ENCODE assay signal across 20 cellular contexts in the genomic region with DNA sequence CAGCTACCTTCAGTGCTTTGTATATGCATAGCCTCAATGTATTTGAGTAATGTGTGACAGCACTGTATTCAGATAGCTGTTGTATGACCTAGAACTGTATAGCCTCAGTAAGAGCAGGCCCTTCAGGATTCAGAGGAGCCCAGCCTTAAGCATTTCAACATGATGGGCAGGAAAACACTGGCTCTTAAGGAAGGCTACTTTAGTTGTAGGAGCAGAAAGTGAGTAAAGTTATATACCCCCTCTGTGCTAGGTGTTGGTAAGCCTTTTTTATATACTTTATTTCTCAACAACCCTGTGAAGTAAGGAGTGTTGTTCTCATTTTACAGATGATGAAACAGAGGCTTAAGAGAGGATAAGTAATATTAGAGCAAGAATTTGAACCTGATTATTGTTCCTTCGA. TPM values are rescaled to one million over a fixed set of nuclear protein-coding genes. Genes with fewer than 3 reads are reported as not detected.
DNase-seq lines count a peak whose midpoint lies in the region; ATAC-seq and TF ChIP-seq lines count a peak whose summit lies in the region.
"Had no signal": no experiment of that assay in that cellular context is flagged by ENCODE, and none has a peak within 500 bp of the region (broad histone marks: within the 10 kb centered on the region; RNA-seq: fewer than 3 reads in every experiment).

No MANE protein-coding gene starts in this region.

- no peak overlapping the region for H2AFZ ChIP-seq in Loucy (ENCODE audit: low read length)

- no peaks in the 10 kb centered on the region for H3K9me3 Mint-ChIP-seq in HFFc6

- peaks cover 9% of the 10 kb centered on the region for H3K4me1 Mint-ChIP-seq in HFFc6 (ENCODE audit: low read depth)

- no peaks in the 10 kb centered on the region for H3K9me3 ChIP-seq in Loucy (ENCODE audit: insufficient read depth, low read depth, low read length)
- no peaks in the 10 kb centered on the region for H3K9me3 ChIP-seq in mesodermal cell (ENCODE audit: control insufficient read depth, low read length)
- H3K9me3 ChIP-seq in upper lobe of right lung, result no peaks in the 10 kb centered on the region
- H3K9me3 ChIP-seq in Peyer's patch, result no peaks in the 10 kb centered on the region

- no peak for TF ChIP-seq POLR2A in Peyer's patch (IDR thresholded peaks at IDR 0.05)

- peak overlapping the region; percentile 45 for H3K9ac ChIP-seq in Loucy (ENCODE audit: low read depth, low read length, poor library complexity, severe bottlenecking)

- intact Hi-C loops in dorsolateral prefrontal cortex (cut with DNase I), result no loop called here
- intact Hi-C loops in upper lobe of right lung (cut with DNase I), result no loop called here

- no peaks in the 10 kb centered on the region for H3K79me2 ChIP-seq in Loucy (ENCODE audit: insufficient read depth, low read length)

- H3K36me3 ChIP-seq in Loucy (ENCODE audit: insufficient read depth, low read length) (no peaks in the 10 kb centered on the region), mesodermal cell (ENCODE audit: control insufficient read depth, insufficient read depth, low read length) (peaks cover 22% of the 10 kb centered on the region), upper lobe of right lung (peaks cover 15% of the 10 kb centered on the region), Peyer's patch (peaks cover 0 to 6% (median 0%) of the 10 kb centered on the region in 3 donors)

- H3K4me1 ChIP-seq in Loucy (ENCODE audit: insufficient read depth, low read length, poor library complexity, severe bottlenecking) (peaks cover 70% of the 10 kb centered on the region), mesodermal cell (ENCODE audit: control insufficient read depth, insufficient read depth, low read length, poor library complexity, severe bottlenecking) (peaks cover 14% of the 10 kb centered on the region), upper lobe of right lung (peaks cover 11% of the 10 kb centered on the region), Peyer's patch (no peaks in the 10 kb centered on the region)

- DNase-seq in dorsolateral prefrontal cortex (no peak), upper lobe of right lung (no peak), Peyer's patch (no peak), HFFc6 (no peak)
- DNase-seq: ACHN, COR-L47, DMS153, EL, Karpas-422, MM.1S, NCI-H1105 treated with DMSO at 0.1 percent for 48 hours, NCI-H1694 treated with DMSO at 0.1 percent for 48 hours, NCI-H2107, NCI-H2227 treated with DMSO at 0.1 percent for 48 hours, NCI-H524, SHP77 had no signal

- no peak overlapping the region for H3K4me3 ChIP-seq in Loucy (ENCODE audit: low read length, poor library complexity, severe bottlenecking)
- peak overlapping the region in 3 of 59 donors; percentile 47 to 67 (median 53) for H3K4me3 ChIP-seq in dorsolateral prefrontal cortex
- H3K4me3 ChIP-seq in mesodermal cell (ENCODE audit: extremely low read depth, insufficient read depth, low read length, poor library complexity, severe bottlenecking), result no peak overlapping the region
- H3K4me3 ChIP-seq in upper lobe of right lung, result no peak overlapping the region
- H3K4me3 ChIP-seq in Peyer's patch, result no peak overlapping the region

- no peaks in the 10 kb centered on the region for H4K20me1 ChIP-seq in Loucy (ENCODE audit: insufficient read depth, low read length, poor library complexity, severe bottlenecking)

- H3K27ac Mint-ChIP-seq in HFFc6, result no peak overlapping the region

- peaks cover 8% of the 10 kb centered on the region; the same call in 1 of the 2 replicates for H3K36me3 Mint-ChIP-seq in HFFc6 (ENCODE audit: low read depth)

- no peaks in the 10 kb centered on the region for H3K9me2 ChIP-seq in Loucy (replicated peaks; ENCODE audit: low read depth, low read length)

- H3K4me3 Mint-ChIP-seq in HFFc6, result no peak overlapping the region

- H3K27me3 Mint-ChIP-seq in HFFc6 (ENCODE audit: insufficient read depth), result no peaks in the 10 kb centered on the region

- ATAC-seq in upper lobe of right lung (peak; percentile 71), HG03159 (IDR thresholded peaks at IDR 0.05; ENCODE audit: unreplicated experiment) (no peak)

- peak overlapping the region in 40 of 59 donors; percentile 1 to 89 (median 70) for H3K27ac ChIP-seq in dorsolateral prefrontal cortex
- peak overlapping the region; percentile 30 for H3K27ac ChIP-seq in mesodermal cell (ENCODE audit: low read depth, low read length, severe bottlenecking)
- no peak overlapping the region for H3K27ac ChIP-seq in upper lobe of right lung
- H3K27ac ChIP-seq in Peyer's patch, result no peak overlapping the region

- no CpG with 5 or more reads among the region's 1 CpG for WGBS in mesodermal cell (ENCODE audit: insufficient coverage in 2 of 2), 2 experiments

- peak overlapping the region; percentile 6 for H3K4me2 ChIP-seq in Loucy (ENCODE audit: low read depth, low read length, poor library complexity, severe bottlenecking)

- peaks cover 10% of the 10 kb centered on the region; the same call in 1 of the 2 replicates for H3F3A ChIP-seq in Loucy (ENCODE audit: low read depth)

- H3K27me3 ChIP-seq in Loucy (ENCODE audit: insufficient read depth, low read length, poor library complexity, severe bottlenecking) (no peaks in the 10 kb centered on the region), dorsolateral prefrontal cortex (no peaks in the 10 kb centered on the region), upper lobe of right lung (no peaks in the 10 kb centered on the region), Peyer's patch (no peaks in the 10 kb centered on the region)

- no peak for TF ChIP-seq CTCF in Loucy (conservative IDR thresholded peaks at IDR 0.05; ENCODE audit: low read length)
- TF ChIP-seq CTCF in dorsolateral prefrontal cortex (IDR thresholded peaks at IDR 0.05 in 54 of 56, conservative IDR thresholded peaks at IDR 0.05 in 2 of 56; ENCODE audit: low read depth in 1 of 56, partially characterized antibody in 56 of 56), result no peak
- TF ChIP-seq CTCF in upper lobe of right lung (IDR thresholded peaks at IDR 0.05), result no peak
- no peak for TF ChIP-seq CTCF in Peyer's patch (IDR thresholded peaks at IDR 0.05)
- TF ChIP-seq CTCF in HFFc6 (IDR thresholded peaks at IDR 0.05), result no peak

RNA-seq across cellular contexts. Expression of gene GPR21, which starts 1.5 kb away (rescaled TPM):
- 10 to 100 TPM in 69 of 120 experiments, 1 to 10 TPM in 50, not detected in 1; 1.7 to 28.5 (median 11.2) TPM for total RNA-seq in dorsolateral prefrontal cortex
- polyA plus RNA-seq in mesodermal cell (2013, experiment 1 of 2), result not detected
- polyA plus RNA-seq in mesodermal cell (2013, experiment 2 of 2), result not detected
- 3.3 TPM for total RNA-seq in upper lobe of right lung
- 1 to 10 TPM in 3 of 4 donors, not detected in 1; 1.9 to 2.5 (median 1.9) TPM for total RNA-seq in Peyer's patch
- total RNA-seq in HFFc6 (2021; fragmentation: NEBNext Ultra II Directional; extraction: Animal tissue kit (Norgen Biotek cat#: 25700)), result under 1 TPM in 1 of 6 experiments, not detected in 5; 0.26 TPM
- total RNA-seq: H4 had no signal

Comparison
In these comparisons a context has a peak if more than half of its experiments do, and no peak if none do; other contexts are left out.
1. H3K27ac ChIP-seq: peak in dorsolateral prefrontal cortex (40 of 59) and mesodermal cell (single experiment); none in upper lobe of right lung (single experiment) and Peyer's patch (0 of 4).